ENCODE assay signal across 20 cellular contexts in the genomic region with DNA sequence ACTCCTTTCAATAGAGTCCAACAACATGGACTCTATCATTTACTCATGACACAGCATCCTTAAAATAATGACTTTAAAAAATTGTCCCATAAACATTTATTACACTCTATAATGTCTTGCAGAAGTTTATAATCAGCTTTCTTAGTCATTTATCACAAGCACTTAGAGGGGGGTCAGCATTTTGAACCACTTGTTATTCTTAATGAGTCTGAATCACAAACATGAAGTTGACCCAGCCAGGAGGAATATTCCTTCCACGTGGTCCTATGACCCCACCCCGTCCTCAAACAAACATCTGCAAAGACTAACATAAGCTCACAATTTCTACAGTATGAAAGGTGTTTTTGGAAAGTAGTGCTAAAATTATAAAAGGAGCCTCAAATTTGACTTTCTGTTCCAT.
DNase-seq lines count a peak whose midpoint lies in the region; ATAC-seq and TF ChIP-seq lines count a peak whose summit lies in the region.
"Had no signal": no experiment of that assay in that cellular context is flagged by ENCODE, and none has a peak within 500 bp of the region (broad histone marks: within the 10 kb centered on the region; RNA-seq: fewer than 3 reads in every experiment).

No MANE protein-coding gene starts in this region.

- no peak for TF ChIP-seq POLR2A in gastroesophageal sphincter (IDR thresholded peaks at IDR 0.05)

- no peaks in the 10 kb centered on the region for H3K79me2 ChIP-seq in hepatocyte

- H3K27me3 ChIP-seq in right atrium auricular region (no peaks in the 10 kb centered on the region), hepatocyte (no peaks in the 10 kb centered on the region), gastroesophageal sphincter (no peaks in the 10 kb centered on the region)
- H3K27me3 ChIP-seq: BLaER1, SJSA1 had no signal

- H3K4me1 ChIP-seq in right atrium auricular region (peaks cover 0 to 28% of the 10 kb centered on the region in 2 donors), hepatocyte (ENCODE audit: insufficient read depth) (peaks cover 13% of the 10 kb centered on the region), gastroesophageal sphincter (peaks cover 0 to 10% (median 0%) of the 10 kb centered on the region in 3 donors)
- H3K4me1 ChIP-seq: BLaER1, SJSA1 had no signal

- TF ChIP-seq CTCF in right atrium auricular region (IDR thresholded peaks at IDR 0.05), result no peak
- TF ChIP-seq CTCF in hepatocyte (IDR thresholded peaks at IDR 0.05; ENCODE audit: poor library complexity), result no peak
- TF ChIP-seq CTCF in gastroesophageal sphincter (IDR thresholded peaks at IDR 0.05), result no peak

- intact Hi-C loops in Right ventricle myocardium inferior (cut with DNase I), result loop anchor here (2.0 to 5.0 kb wide), 2 partner anchors 54 to 122 kb away; no protein-coding TSS in a partner anchor

- H3K27ac ChIP-seq in right atrium auricular region (peak overlapping the region; percentile 22 to 71), hepatocyte (peak overlapping the region; percentile 17), gastroesophageal sphincter (no peak overlapping the region)
- H3K27ac ChIP-seq: BLaER1, GM23248, SJSA1 had no signal

- H3K4me2 ChIP-seq in hepatocyte, result no peak overlapping the region
- H3K4me2 ChIP-seq: BLaER1 had no signal

- no peak for ATAC-seq in Right ventricle myocardium inferior
- no peak for ATAC-seq in gastroesophageal sphincter

- no peaks in the 10 kb centered on the region for H4K20me1 ChIP-seq in hepatocyte (ENCODE audit: insufficient read depth, poor library complexity, severe bottlenecking)
- H4K20me1 ChIP-seq: BLaER1 had no signal

- H3K36me3 ChIP-seq in right atrium auricular region (peaks cover 7% of the 10 kb centered on the region), hepatocyte (replicated peaks; ENCODE audit: insufficient read depth, low read depth) (no peaks in the 10 kb centered on the region), gastroesophageal sphincter (peaks cover 0 to 51% of the 10 kb centered on the region in 2 donors)
- H3K36me3 ChIP-seq: BLaER1, SJSA1 had no signal

- no peaks in the 10 kb centered on the region for H3K9me3 ChIP-seq in right atrium auricular region
- no peaks in the 10 kb centered on the region for H3K9me3 ChIP-seq in hepatocyte (ENCODE audit: low read depth)
- H3K9me3 ChIP-seq in gastroesophageal sphincter, result no peaks in the 10 kb centered on the region
- H3K9me3 ChIP-seq: SJSA1 had no signal

- no peak overlapping the region for H2AFZ ChIP-seq in hepatocyte
- H2AFZ ChIP-seq: GM23248 had no signal

- DNase-seq in right atrium auricular region (ENCODE audit: low spot score) (no peak), Right ventricle myocardium inferior (ENCODE audit: missing footprints) (no peak), NCI-H748 treated with DMSO at 0.1 percent for 48 hours (lab: John Stamatoyannopoulos, UW) (peak; percentile 66), hepatocyte (ENCODE audit: low spot score) (peak; percentile 7), GM03348 (ENCODE audit: low spot score) (no peak)
- no peak for DNase-seq in activated effector memory CD4-positive, alpha-beta T cell treated with anti-CD3 and anti-CD28 coated beads, Interleukin-2, amount 50 U/mL, for 16 hours
- DNase-seq: CD4-positive, alpha-beta T cell; DND-41; GM23248; H9; HFFc6; KBM-7; MM.1S; NCI-H1048; NCI-H1930; NCI-H82; OCI-M1 had no signal

- WGBS in hepatocyte (ENCODE audit: low lambda C conversion rate, missing lambda C conversion rate), result 46% methylated on average over 2 of the region's 2 CpGs
- 50 to 80% methylated on average over 1 to 2 of the region's 2 CpGs for WGBS in gastroesophageal sphincter (ENCODE audit: low coverage in 1 of 2), 2 donors

- TF ChIP-seq EP300 in gastroesophageal sphincter (IDR thresholded peaks at IDR 0.05), result no peak

- H3K4me3 ChIP-seq in right atrium auricular region (no peak overlapping the region), hepatocyte (no peak overlapping the region), gastroesophageal sphincter (no peak overlapping the region)
- H3K4me3 ChIP-seq: BLaER1, GM23248, SJSA1 had no signal

- H3K9me2 ChIP-seq in hepatocyte (replicated peaks; ENCODE audit: insufficient read depth), result no peaks in the 10 kb centered on the region

Comparison
In these comparisons a context has a peak if more than half of its experiments do, and no peak if none do; other contexts are left out.
1. DNase-seq: peak in NCI-H748 treated with DMSO at 0.1 percent for 48 hours (single experiment) and hepatocyte (single experiment); none in right atrium auricular region (single experiment), Right ventricle myocardium inferior (single experiment), activated effector memory CD4-positive, alpha-beta T cell treated with anti-CD3 and anti-CD28 coated beads, Interleukin-2, amount 50 U/mL, for 16 hours (single experiment) and GM03348 (single experiment).
2. H3K27ac ChIP-seq: peak in right atrium auricular region (2 of 2) and hepatocyte (single experiment); none in gastroesophageal sphincter (0 of 4).